Comparison of ENCODE assay signal across 19 cellular contexts in the genomic region with DNA sequence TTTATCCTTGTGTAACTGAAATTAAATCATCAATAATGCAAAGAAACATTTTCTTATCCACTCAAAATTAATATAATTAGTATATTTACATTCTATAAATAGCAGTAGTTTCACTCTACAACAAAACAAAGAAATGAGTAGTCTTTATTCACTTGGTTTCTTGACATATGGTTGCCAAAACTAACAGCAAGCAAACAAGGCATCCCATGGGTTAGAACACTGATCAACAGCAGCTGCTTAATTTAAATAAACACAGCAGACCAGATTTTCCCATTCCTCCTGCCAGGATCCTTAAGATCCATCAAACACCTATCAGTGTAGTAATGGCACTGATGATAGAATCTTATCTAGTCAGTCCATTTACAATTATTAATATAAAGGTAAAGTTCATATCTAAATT.
"Had no signal": no experiment of that assay in that cellular context is flagged by ENCODE, and none has a peak within 500 bp of the region (broad histone marks: within the 10 kb centered on the region; RNA-seq: fewer than 3 reads in every experiment).

No MANE protein-coding gene starts in this region.

- H3K4me1 ChIP-seq: gastrocnemius medialis, sigmoid colon, upper lobe of right lung had no signal

- ATAC-seq: activated CD8-positive, alpha-beta memory T cell treated with anti-CD3 and anti-CD28 coated beads, Interleukin-2, amount 10 ng/mL, durations not matched to agents 7 days and 5 days; activated CD8-positive, alpha-beta T cell treated with anti-CD3 and anti-CD28 coated beads for 36 hours; gastrocnemius medialis; left cardiac atrium; natural killer cell treated with Interleukin-12 subunit alpha and Interleukin-12 subunit beta and Interleukin-15 and Interleukin-18, amount 100 ng/mL, for 72 hours; stimulated activated naive CD8-positive, alpha-beta T cell treated with anti-CD3 and anti-CD28 coated beads, Interleukin-15, Interleukin-2, amounts not matched to agents 100 U/mL and 50 U/mL, for 24 hours; upper lobe of right lung had no signal

- H3K36me3 ChIP-seq: sigmoid colon had no signal

- H3K4me3 ChIP-seq: gastrocnemius medialis, sigmoid colon, upper lobe of right lung had no signal

- H3K27ac ChIP-seq: gastrocnemius medialis, sigmoid colon, upper lobe of right lung, VCaP had no signal

- H3K27me3 ChIP-seq: gastrocnemius medialis, sigmoid colon, upper lobe of right lung had no signal

- H3K9me3 ChIP-seq: gastrocnemius medialis, sigmoid colon, upper lobe of right lung had no signal

- DNase-seq: activated CD4-positive, alpha-beta T cell treated with anti-CD3 and anti-CD28 coated beads, Interleukin-2, amount 10 ng/mL, durations not matched to agents 7 days and 5 days; activated CD4-positive, CD25-positive, alpha-beta regulatory T cell treated with anti-CD3 and anti-CD28 coated beads, Interleukin-2, amount 50 U/mL, for 72 hours; activated CD8-positive, alpha-beta memory T cell treated with anti-CD3 and anti-CD28 coated beads, Interleukin-2, amount 10 ng/mL, durations not matched to agents 7 days and 5 days; activated CD8-positive, alpha-beta T cell treated with anti-CD3 and anti-CD28 coated beads for 36 hours; activated effector memory CD4-positive, alpha-beta T cell treated with anti-CD3 and anti-CD28 coated beads, Interleukin-2, amount 50 U/mL, for 16 hours; activated T-cell treated with anti-CD3 and anti-CD28 coated beads for 4 hours; aorta; effector CD4-positive, alpha-beta T cell; gastrocnemius medialis; head of caudate nucleus; hypothalamus; left cardiac atrium; retina; sigmoid colon; stimulated activated CD4-positive, alpha-beta T cell treated with anti-CD3 and anti-CD28 coated beads, Interleukin-4, amount 100 ng/mL, for 1 hour; stimulated activated naive CD8-positive, alpha-beta T cell treated with anti-CD3 and anti-CD28 coated beads, Interleukin-15, Interleukin-2, amounts not matched to agents 100 U/mL and 50 U/mL, for 24 hours; upper lobe of right lung had no signal
